Comparison of ENCODE assay signal across 17 cellular contexts in genomic region chrX:48480583-48480982, GRCh38.
"Had no signal": no experiment of that assay in that cellular context is flagged by ENCODE, and none has a peak within 500 bp of the region (broad histone marks: within the 10 kb centered on the region; RNA-seq: fewer than 3 reads in every experiment).

No MANE protein-coding gene starts in this region.

- H3K4me3 ChIP-seq: right lobe of liver, spleen, tibial artery, vagina had no signal

- H3K9me3 ChIP-seq: right lobe of liver, SK-N-SH, spleen, tibial artery, vagina had no signal

- H3K9me3 Mint-ChIP-seq: T-cell had no signal

- H3K36me3 ChIP-seq: right lobe of liver had no signal

- H3K4me3 Mint-ChIP-seq: nephron progenitor cell, T-cell had no signal

- H3K27ac ChIP-seq: right lobe of liver, spleen, tibial artery, vagina had no signal

- H3K27me3 ChIP-seq: right lobe of liver, spleen, tibial artery, vagina had no signal

- DNase-seq: activated CD4-positive, alpha-beta T cell treated with anti-CD3 and anti-CD28 coated beads, Interleukin-2, amount 50 U/mL, for 48 hours; activated CD4-positive, CD25-positive, alpha-beta regulatory T cell treated with anti-CD3 and anti-CD28 coated beads, Interleukin-2, amount 50 U/mL, for 72 hours; activated effector memory CD4-positive, alpha-beta T cell treated with Interleukin-2 at 50 U/mL for 16 hours; effector CD4-positive, alpha-beta T cell; foreskin fibroblast; hypothalamus; left ventricle myocardium superior; mesenchymal stem cell; nephron progenitor cell; right lobe of liver; SHP77; SK-N-SH; spleen; T-cell; tibial artery had no signal

- H3K27me3 Mint-ChIP-seq: progenitor cell of endocrine pancreas had no signal

- ATAC-seq: left ventricle myocardium superior, right lobe of liver, T-cell had no signal

- H3K27ac Mint-ChIP-seq: nephron progenitor cell, progenitor cell of endocrine pancreas, T-cell had no signal
